Comparison of ENCODE assay signal across 8 cellular contexts in genomic region chr10:48608279-48608681, GRCh38. TPM values are rescaled to one million over a fixed set of nuclear protein-coding genes. Genes with fewer than 3 reads are reported as not detected.
DNase-seq lines count a peak whose midpoint lies in the region; ATAC-seq, FAIRE-seq and TF ChIP-seq lines count a peak whose summit lies in the region.

No MANE protein-coding gene starts in this region.

- H3K27ac ChIP-seq in liver (ENCODE audit: low read depth in 1 of 2, low read length in 2 of 2): no peak overlapping the region
- H3K27ac ChIP-seq in upper lobe of right lung: no peak overlapping the region

- in situ Hi-C loops in astrocyte of the spinal cord (cut with HindIII; ENCODE audit: low sequenced_read_pairs): no loop called here

- H3K9me3 ChIP-seq in liver (ENCODE audit: control insufficient read depth in 4 of 4, low read length in 3 of 4) (no peaks in the 10 kb centered on the region), upper lobe of right lung (no peaks in the 10 kb centered on the region)

- TF ChIP-seq RAD21 in liver (IDR thresholded peaks at IDR 0.05): peak; percentile 52 to 75

- no peak for FAIRE-seq in D721Med (lab: Jason Lieb, UNC)

- H3K9ac ChIP-seq in liver (ENCODE audit: low read depth in 1 of 2, low read length in 2 of 2): no peak overlapping the region

- intact Hi-C loops in upper lobe of right lung (cut with DNase I) (no loop called here), posterior vena cava (cut with DNase I) (no loop called here)

- WGBS in liver: 53% methylated on average over 3 of the region's 3 CpGs

- H3K27me3 ChIP-seq in liver (ENCODE audit: control insufficient read depth in 4 of 4, insufficient read depth in 4 of 4, low read length in 3 of 4): peaks cover 0 to 8% (median 3%) of the 10 kb centered on the region in 4 donors
- H3K27me3 ChIP-seq in upper lobe of right lung: no peaks in the 10 kb centered on the region

- H3K36me3 ChIP-seq in liver (ENCODE audit: control insufficient read depth in 4 of 4, insufficient read depth in 3 of 4, low read depth in 1 of 4, low read length in 3 of 4) (no peaks in the 10 kb centered on the region), upper lobe of right lung (no peaks in the 10 kb centered on the region)

- ATAC-seq in GM18867 (IDR thresholded peaks at IDR 0.05; ENCODE audit: unreplicated experiment) (peak; percentile 73), HG02973 (IDR thresholded peaks at IDR 0.05; ENCODE audit: unreplicated experiment) (peak; percentile 76), upper lobe of right lung (peak; percentile 76)

- H3K4me3 ChIP-seq in astrocyte of the spinal cord (ENCODE audit: low read depth, low read length) (no peak overlapping the region), liver (ENCODE audit: low read depth in 1 of 3, low read length in 3 of 3) (no peak overlapping the region), upper lobe of right lung (no peak overlapping the region)

- TF ChIP-seq CTCF in D721Med (IDR thresholded peaks at IDR 0.05; ENCODE audit: insufficient read depth, missing control alignments): peak; percentile 62
- TF ChIP-seq CTCF in astrocyte of the spinal cord (IDR thresholded peaks at IDR 0.05; ENCODE audit: low read depth, low read length): peak; percentile 87
- TF ChIP-seq CTCF in liver (IDR thresholded peaks at IDR 0.05; ENCODE audit: low read depth, low read length, missing input control): peak; percentile 57
- TF ChIP-seq CTCF in upper lobe of right lung (IDR thresholded peaks at IDR 0.05): peak; percentile 60

- DNase-seq in D721Med (ENCODE audit: insufficient read length, low spot score) (no peak), NCI-H460 (ENCODE audit: extremely low read depth, low read depth) (peak; percentile 26), astrocyte of the spinal cord (ENCODE audit: low read depth, low spot score) (no peak), upper lobe of right lung (no peak), posterior vena cava (ENCODE audit: low spot score) (no peak)

- H3K4me1 ChIP-seq in liver (ENCODE audit: control insufficient read depth in 4 of 4, insufficient read depth in 4 of 4, low read length in 3 of 4): peaks cover 0 to 4% (median 0%) of the 10 kb centered on the region in 4 donors
- H3K4me1 ChIP-seq in upper lobe of right lung: peaks cover 4% of the 10 kb centered on the region

TF ChIP-seq in liver, 16 proteins besides CTCF, POLR2A, EP300 and RAD21:
- TF ChIP-seq GABPA (IDR thresholded peaks at IDR 0.05 in 1 of 2, conservative IDR thresholded peaks at IDR 0.05 in 1 of 2): no peak
- TF ChIP-seq ZBTB33 (IDR thresholded peaks at IDR 0.05): no peak
- TF ChIP-seq RXRA (IDR thresholded peaks at IDR 0.05): no peak

RNA-seq across cellular contexts. Expression of gene ARHGAP22, which starts 3.4 kb away (rescaled TPM):
- total RNA-seq in NCI-H460 (2014; rRNA removed; shearing (Covaris generic)): 3.0 and 3.6 TPM in 2 replicates
- polyA plus RNA-seq in NCI-H460 (2014; cell fraction: nucleus; rRNA removed): 11.7 and 16.8 TPM in 2 replicates
- 1 to 10 TPM in 1 of 2 donors, under 1 TPM in 1; 0.59 to 2.3 TPM for total RNA-seq in liver
- under 1 TPM; 0.23 to 0.49 TPM for polyA plus RNA-seq in liver
- 6.8 TPM for total RNA-seq in upper lobe of right lung
- total RNA-seq in posterior vena cava: 10 to 100 TPM in 1 of 2 donors, 1 to 10 TPM in 1; 9.8 to 13.4 TPM
